Comparison of ENCODE assay signal across 8 cellular contexts in the genomic region with DNA sequence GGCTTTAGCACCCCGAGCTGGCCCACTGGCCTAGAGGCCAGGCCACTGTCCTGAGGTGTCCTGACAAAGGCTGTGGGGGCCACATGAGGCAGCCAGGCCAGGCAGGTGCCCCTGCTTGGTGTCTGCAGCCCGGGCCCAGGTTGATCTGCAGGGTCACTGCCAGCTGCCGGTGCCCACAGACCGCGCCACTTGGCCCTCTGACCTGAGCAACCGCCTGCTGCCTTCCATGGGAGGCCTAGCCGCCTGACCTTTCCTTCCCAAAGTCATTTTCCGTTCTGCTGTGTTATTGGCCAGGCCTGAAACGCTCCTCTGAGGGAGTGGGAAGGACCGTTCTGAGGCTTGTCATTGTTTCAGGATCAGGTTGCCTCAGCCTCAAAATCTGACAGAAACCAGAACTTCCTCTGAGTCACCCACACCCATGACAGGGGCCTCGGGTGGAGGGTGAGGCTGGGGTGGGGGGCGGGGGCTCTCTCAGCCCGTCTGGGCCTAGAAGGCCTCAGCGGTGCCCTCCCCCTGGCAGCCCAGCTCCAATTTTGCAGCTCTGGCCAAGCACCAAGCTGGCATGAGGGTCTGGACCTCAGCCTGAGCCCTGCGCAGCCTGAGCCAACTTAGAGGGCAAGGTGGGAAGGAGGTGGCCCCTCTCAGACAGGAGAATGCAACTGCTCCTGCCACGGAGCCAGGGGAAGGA.
DNase-seq lines count a peak whose midpoint lies in the region; ATAC-seq and TF ChIP-seq lines count a peak whose summit lies in the region.

No MANE protein-coding gene starts in this region.

- H3K27me3 ChIP-seq in muscle layer of duodenum (ENCODE audit: low read depth, low read length) (no peaks in the 10 kb centered on the region), stomach (no peaks in the 10 kb centered on the region)

- H3K4me3 ChIP-seq in muscle layer of duodenum (ENCODE audit: low read depth in 1 of 2, low read length in 2 of 2) (peak overlapping the region in 1 of 2 donors; percentile 6), stomach (no peak overlapping the region)

- H3K9me3 Mint-ChIP-seq in activated CD4-positive, alpha-beta T cell treated with anti-CD3 and anti-CD28 coated beads for 36 hours (ENCODE audit: low read depth) = no peaks in the 10 kb centered on the region
- H3K9me3 Mint-ChIP-seq in dendritic cell treated with granulocyte-macrophage colony-stimulating factor and Interleukin-4, amounts not matched to agents 40 ng/mL and 50 ng/mL, for 4 days = no peaks in the 10 kb centered on the region
- peaks cover 18% of the 10 kb centered on the region for H3K9me3 Mint-ChIP-seq in nephron progenitor cell

- H3K4me1 ChIP-seq in muscle layer of duodenum (ENCODE audit: control insufficient read depth in 1 of 2, insufficient read depth in 2 of 2, low read length in 2 of 2) (peaks cover 10 to 23% of the 10 kb centered on the region in 2 donors), stomach (peaks cover 0 to 27% (median 17%) of the 10 kb centered on the region in 4 donors)

- TF ChIP-seq EP300 in stomach (IDR thresholded peaks at IDR 0.05) = no peak

- H3K36me3 Mint-ChIP-seq in activated CD4-positive, alpha-beta T cell treated with anti-CD3 and anti-CD28 coated beads for 36 hours (ENCODE audit: low read depth) = no peaks in the 10 kb centered on the region
- no peaks in the 10 kb centered on the region for H3K36me3 Mint-ChIP-seq in dendritic cell treated with granulocyte-macrophage colony-stimulating factor and Interleukin-4, amounts not matched to agents 40 ng/mL and 50 ng/mL, for 4 days (ENCODE audit: low read depth)
- no peaks in the 10 kb centered on the region for H3K36me3 Mint-ChIP-seq in nephron progenitor cell (ENCODE audit: low read depth)

- POLR2A ChIA-PET in activated CD4-positive, alpha-beta T cell treated with anti-CD3 and anti-CD28 coated beads for 36 hours (lab: Charles Lee) = no interaction called here

- CTCF ChIA-PET in activated CD4-positive, alpha-beta T cell treated with anti-CD3 and anti-CD28 coated beads for 36 hours (lab: Charles Lee) = interaction anchor here (0.5 to 0.8 kb wide), 3 partner anchors 32 to 1111 kb away, joined by 3 read pairs; no protein-coding TSS in a partner anchor

- ATAC-seq in GM18907 (IDR thresholded peaks at IDR 0.05; ENCODE audit: unreplicated experiment) (peak; percentile 57), HG03342 (IDR thresholded peaks at IDR 0.05; ENCODE audit: unreplicated experiment) (peak; percentile 58)
- ATAC-seq in activated CD4-positive, alpha-beta T cell treated with anti-CD3 and anti-CD28 coated beads for 36 hours = peak; percentile 99

- H3K4me1 Mint-ChIP-seq in activated CD4-positive, alpha-beta T cell treated with anti-CD3 and anti-CD28 coated beads for 36 hours = peaks cover 62% of the 10 kb centered on the region
- H3K4me1 Mint-ChIP-seq in dendritic cell treated with granulocyte-macrophage colony-stimulating factor and Interleukin-4, amounts not matched to agents 40 ng/mL and 50 ng/mL, for 4 days (ENCODE audit: low read depth) = peaks cover 44% of the 10 kb centered on the region
- H3K4me1 Mint-ChIP-seq in nephron progenitor cell = peaks cover 44% of the 10 kb centered on the region

- H3K36me3 ChIP-seq in muscle layer of duodenum (ENCODE audit: control insufficient read depth in 1 of 2, insufficient read depth in 2 of 2, low read length in 2 of 2) = no peaks in the 10 kb centered on the region
- no peaks in the 10 kb centered on the region for H3K36me3 ChIP-seq in stomach

- H3K9me3 ChIP-seq in muscle layer of duodenum (ENCODE audit: control insufficient read depth in 1 of 2, low read length in 2 of 2) = no peaks in the 10 kb centered on the region
- no peaks in the 10 kb centered on the region for H3K9me3 ChIP-seq in stomach

- TF ChIP-seq POLR2A in stomach (IDR thresholded peaks at IDR 0.05) = no peak

- WGBS in stomach, 5 donors = 52 to 61% (median 56%) methylated on average over 14 to 16 of the region's 16 CpGs

- intact Hi-C loops in activated CD4-positive, alpha-beta T cell treated with anti-CD3 and anti-CD28 coated beads for 36 hours (cut with DNase I, micrococcal nuclease) = loop anchor here (1.0 to 10.0 kb wide), 6 partner anchors 18 to 280 kb away; a partner anchor contains a TSS
- intact Hi-C loops in dendritic cell treated with granulocyte-macrophage colony-stimulating factor and Interleukin-4, amounts not matched to agents 40 ng/mL and 50 ng/mL, for 4 days (cut with micrococcal nuclease) = no loop called here
- intact Hi-C loops in stomach (cut with DNase I; ENCODE audit: low total_unique reads) = no loop called here

- H3K4me3 Mint-ChIP-seq in activated CD4-positive, alpha-beta T cell treated with anti-CD3 and anti-CD28 coated beads for 36 hours = peak overlapping the region; percentile 35
- no peak overlapping the region for H3K4me3 Mint-ChIP-seq in dendritic cell treated with granulocyte-macrophage colony-stimulating factor and Interleukin-4, amounts not matched to agents 40 ng/mL and 50 ng/mL, for 4 days
- no peak overlapping the region for H3K4me3 Mint-ChIP-seq in nephron progenitor cell

- TF ChIP-seq CTCF in stomach (IDR thresholded peaks at IDR 0.05) = no peak
- TF ChIP-seq CTCF in nephron progenitor cell (IDR thresholded peaks at IDR 0.05) = no peak

- peaks cover 2% of the 10 kb centered on the region for H3K27me3 Mint-ChIP-seq in activated CD4-positive, alpha-beta T cell treated with anti-CD3 and anti-CD28 coated beads for 36 hours
- H3K27me3 Mint-ChIP-seq in dendritic cell treated with granulocyte-macrophage colony-stimulating factor and Interleukin-4, amounts not matched to agents 40 ng/mL and 50 ng/mL, for 4 days = peaks cover 6% of the 10 kb centered on the region
- no peaks in the 10 kb centered on the region for H3K27me3 Mint-ChIP-seq in nephron progenitor cell (ENCODE audit: low read depth, poor library complexity)

- H3K27ac ChIP-seq in muscle layer of duodenum (ENCODE audit: low read length) (peak overlapping the region; percentile 60), stomach (peak overlapping the region; percentile 51 to 74 (median 69))

- H3K27ac Mint-ChIP-seq in activated CD4-positive, alpha-beta T cell treated with anti-CD3 and anti-CD28 coated beads for 36 hours = peak overlapping the region; percentile 90
- H3K27ac Mint-ChIP-seq in dendritic cell treated with granulocyte-macrophage colony-stimulating factor and Interleukin-4, amounts not matched to agents 40 ng/mL and 50 ng/mL, for 4 days = peak overlapping the region; percentile 97
- no peak overlapping the region for H3K27ac Mint-ChIP-seq in nephron progenitor cell

- peak; percentile 79 for DNase-seq in activated CD4-positive, alpha-beta T cell treated with anti-CD3 and anti-CD28 coated beads for 36 hours
- DNase-seq in stomach (no peak), nephron progenitor cell (no peak), NAMALWA (ENCODE audit: low spot score) (no peak)

Comparison
In these comparisons a context has a peak if more than half of its experiments do, and no peak if none do; other contexts are left out.
1. intact Hi-C loops: an anchor here in activated CD4-positive, alpha-beta T cell treated with anti-CD3 and anti-CD28 coated beads for 36 hours (1.0 to 10.0 kb wide); none called in dendritic cell treated with granulocyte-macrophage colony-stimulating factor and Interleukin-4, amounts not matched to agents 40 ng/mL and 50 ng/mL, for 4 days and stomach.